Comparison of ENCODE assay signal across 26 cellular contexts in genomic region chr3:176964656-176965055, GRCh38.
DNase-seq lines count a peak whose midpoint lies in the region; FAIRE-seq and TF ChIP-seq lines count a peak whose summit lies in the region.
"Had no signal": no experiment of that assay in that cellular context is flagged by ENCODE, and none has a peak within 500 bp of the region (broad histone marks: within the 10 kb centered on the region; RNA-seq: fewer than 3 reads in every experiment).

No MANE protein-coding gene starts in this region.

- H3K27me3 Mint-ChIP-seq in astrocyte (ENCODE audit: low read depth, unreplicated experiment): no peaks in the 10 kb centered on the region
- H3K27me3 Mint-ChIP-seq: activated naive CD8-positive, alpha-beta T cell treated with anti-CD3 and anti-CD28 coated beads for 36 hours had no signal

- H3K9ac ChIP-seq in astrocyte (ENCODE audit: low read length) (no peak overlapping the region), kidney (ENCODE audit: low read length in 2 of 2) (no peak overlapping the region)
- H3K9ac ChIP-seq: BLaER1 had no signal

- no peaks in the 10 kb centered on the region for H3K36me3 Mint-ChIP-seq in astrocyte (ENCODE audit: low read depth, unreplicated experiment)
- H3K36me3 Mint-ChIP-seq: activated naive CD8-positive, alpha-beta T cell treated with anti-CD3 and anti-CD28 coated beads for 36 hours had no signal

- H3K4me3 Mint-ChIP-seq in astrocyte (ENCODE audit: unreplicated experiment): no peak overlapping the region
- H3K4me3 Mint-ChIP-seq: activated naive CD8-positive, alpha-beta T cell treated with anti-CD3 and anti-CD28 coated beads for 36 hours had no signal

- peaks cover 27% of the 10 kb centered on the region for H3K4me1 Mint-ChIP-seq in astrocyte (ENCODE audit: low read depth, unreplicated experiment)
- H3K4me1 Mint-ChIP-seq: activated naive CD8-positive, alpha-beta T cell treated with anti-CD3 and anti-CD28 coated beads for 36 hours had no signal

- no peak overlapping the region for H3K27ac Mint-ChIP-seq in astrocyte (ENCODE audit: unreplicated experiment)
- H3K27ac Mint-ChIP-seq: activated naive CD8-positive, alpha-beta T cell treated with anti-CD3 and anti-CD28 coated beads for 36 hours had no signal

- no peak overlapping the region for H2AFZ ChIP-seq in astrocyte (ENCODE audit: low read depth, low read length)

- intact Hi-C loops in ascending aorta (cut with DNase I) (no loop called here), kidney (cut with DNase I) (no loop called here)

- DNase-seq in ELR (ENCODE audit: low read depth) (peak; percentile 11), NCI-H69 (lab: John Stamatoyannopoulos, UW) (peak; percentile 67), astrocyte (ENCODE audit: low read depth) (peak; percentile 44), medulla oblongata (ENCODE audit: extremely low spot score) (peak; percentile 28), ascending aorta (ENCODE audit: low spot score in 2 of 2) (no peak), kidney (no peak), GOT3 (lab: John Stamatoyannopoulos, UW) (no peak), DMS79 treated with DMSO at 0.1 percent for 48 hours (lab: John Stamatoyannopoulos, UW) (no peak)
- DNase-seq: activated CD4-positive, alpha-beta T cell treated with anti-CD3 and anti-CD28 coated beads for 4 hours; activated naive CD8-positive, alpha-beta T cell treated with anti-CD3 and anti-CD28 coated beads for 36 hours; activated T-cell treated with anti-CD3 and anti-CD28 coated beads for 4 hours; DMS79; head of caudate nucleus; Karpas-422; NCI-H1092 treated with DMSO at 0.1 percent for 48 hours; NCI-H2029; NCI-H526; posterior cingulate gyrus; stimulated activated CD4-positive, alpha-beta T cell treated with anti-CD3 and anti-CD28 coated beads, Interleukin-12 subunit alpha, Interleukin-12 subunit beta, amount 100 ng/mL, for 4 hours; stimulated activated CD4-positive, alpha-beta T cell treated with anti-CD3 and anti-CD28 coated beads, Interleukin-4, amount 100 ng/mL, for 1 hour; T-helper 2 cell; transverse colon had no signal

- H3K27ac ChIP-seq in astrocyte (ENCODE audit: low read depth, low read length): no peak overlapping the region
- no peak overlapping the region for H3K27ac ChIP-seq in ascending aorta
- H3K27ac ChIP-seq in kidney (ENCODE audit: low read depth in 2 of 2, low read length in 2 of 2): no peak overlapping the region
- H3K27ac ChIP-seq: BLaER1, HL-60, RWPE1, transverse colon, VCaP had no signal

- no peak overlapping the region for H3K4me2 ChIP-seq in astrocyte (ENCODE audit: low read length)
- H3K4me2 ChIP-seq: BLaER1 had no signal

- H3K36me3 ChIP-seq in astrocyte (ENCODE audit: insufficient read depth, low read length) (no peaks in the 10 kb centered on the region), ascending aorta (no peaks in the 10 kb centered on the region), kidney (ENCODE audit: control insufficient read depth in 1 of 2, insufficient read depth in 2 of 2, low read length in 2 of 2) (no peaks in the 10 kb centered on the region)
- H3K36me3 ChIP-seq: BLaER1, transverse colon had no signal

- H3K4me3 ChIP-seq in astrocyte (ENCODE audit: insufficient read depth, low read depth, low read length): no peak overlapping the region
- H3K4me3 ChIP-seq in ascending aorta: no peak overlapping the region
- no peak overlapping the region for H3K4me3 ChIP-seq in kidney (ENCODE audit: low read length in 2 of 2)
- H3K4me3 ChIP-seq: BLaER1, transverse colon had no signal

- no peaks in the 10 kb centered on the region for H3K27me3 ChIP-seq in astrocyte (ENCODE audit: insufficient read depth, low read length)
- no peaks in the 10 kb centered on the region for H3K27me3 ChIP-seq in ascending aorta
- H3K27me3 ChIP-seq: BLaER1, transverse colon had no signal

- peaks cover 3% of the 10 kb centered on the region for H3K4me1 ChIP-seq in astrocyte (ENCODE audit: insufficient read depth, low read length)
- no peaks in the 10 kb centered on the region for H3K4me1 ChIP-seq in ascending aorta
- H3K4me1 ChIP-seq in kidney (ENCODE audit: control insufficient read depth in 1 of 2, insufficient read depth in 1 of 2, low read depth in 1 of 2, low read length in 2 of 2): no peaks in the 10 kb centered on the region
- H3K4me1 ChIP-seq: transverse colon had no signal

- no peaks in the 10 kb centered on the region for H4K20me1 ChIP-seq in astrocyte (ENCODE audit: insufficient read depth, low read length)
- H4K20me1 ChIP-seq: BLaER1 had no signal

- TF ChIP-seq CTCF in astrocyte (IDR thresholded peaks at IDR 0.05; ENCODE audit: insufficient read depth, low read depth, low read length) (no peak), ascending aorta (IDR thresholded peaks at IDR 0.05) (no peak), kidney (IDR thresholded peaks at IDR 0.05; ENCODE audit: borderline replicate concordance, extremely low read depth, insufficient read depth) (no peak)

- no peaks in the 10 kb centered on the region for H3K79me2 ChIP-seq in astrocyte (ENCODE audit: insufficient read depth, low read length)

- H3K9me3 ChIP-seq in astrocyte (ENCODE audit: insufficient read depth, low read depth, low read length): no peaks in the 10 kb centered on the region
- H3K9me3 ChIP-seq in ascending aorta: no peaks in the 10 kb centered on the region
- no peaks in the 10 kb centered on the region for H3K9me3 ChIP-seq in kidney (ENCODE audit: control insufficient read depth in 1 of 2, low read length in 2 of 2)
- H3K9me3 ChIP-seq: transverse colon had no signal

- H3K9me3 Mint-ChIP-seq in astrocyte (ENCODE audit: unreplicated experiment): peaks cover 2% of the 10 kb centered on the region
- H3K9me3 Mint-ChIP-seq: activated naive CD8-positive, alpha-beta T cell treated with anti-CD3 and anti-CD28 coated beads for 36 hours had no signal

- no peak for FAIRE-seq in astrocyte (lab: Jason Lieb, UNC)
- no peak for FAIRE-seq in kidney (lab: Jason Lieb, UNC)

Comparison
In these comparisons a context has a peak if more than half of its experiments do, and no peak if none do; other contexts are left out.
1. DNase-seq: peak in ELR (single experiment), NCI-H69 (single experiment), astrocyte (single experiment) and medulla oblongata (single experiment); none in ascending aorta (0 of 2), kidney (single experiment), GOT3 (single experiment) and DMS79 treated with DMSO at 0.1 percent for 48 hours (single experiment).